Comparison of ENCODE assay signal across 15 cellular contexts in the genomic region with DNA sequence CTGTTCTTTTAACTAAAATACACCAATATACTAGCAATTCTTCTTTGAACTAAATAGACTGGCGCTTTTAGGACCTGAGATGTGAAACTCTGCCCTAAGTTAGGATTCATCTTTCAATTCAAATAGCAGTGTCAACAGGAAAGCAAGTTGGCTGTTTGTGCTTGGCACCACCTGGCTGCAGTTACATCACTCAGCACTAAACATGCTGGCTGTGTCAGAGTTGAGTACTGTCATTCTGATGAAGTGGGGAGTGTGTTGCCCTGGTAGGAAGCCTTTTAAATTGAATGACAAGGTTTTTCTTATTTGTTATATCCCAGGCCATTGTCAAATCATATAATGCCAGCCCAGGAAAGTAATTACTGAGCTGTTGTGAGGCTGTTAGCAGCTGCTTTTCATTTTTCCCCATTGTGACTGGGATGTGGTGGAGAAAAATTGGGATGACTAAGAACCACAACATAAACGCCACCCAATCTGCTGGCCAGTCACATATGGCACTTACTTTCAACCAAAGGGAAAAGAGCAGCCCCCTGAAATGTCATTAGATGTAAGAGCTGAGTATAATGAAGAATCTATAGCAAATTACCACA.
DNase-seq lines count a peak whose midpoint lies in the region; ATAC-seq and TF ChIP-seq lines count a peak whose summit lies in the region.
"Had no signal": no experiment of that assay in that cellular context is flagged by ENCODE, and none has a peak within 500 bp of the region (broad histone marks: within the 10 kb centered on the region; RNA-seq: fewer than 3 reads in every experiment).

No MANE protein-coding gene starts in this region.

- H3K9me3 ChIP-seq in fibroblast of lung (ENCODE audit: control insufficient read depth, insufficient read depth, low read depth, low read length) (no peaks in the 10 kb centered on the region), suprapubic skin (peaks cover 4% of the 10 kb centered on the region)
- H3K9me3 ChIP-seq: ovary had no signal

- no peak for ATAC-seq in HG02759 (IDR thresholded peaks at IDR 0.05; ENCODE audit: unreplicated experiment)

- H3K79me2 ChIP-seq in fibroblast of lung (ENCODE audit: control insufficient read depth, insufficient read depth, low read length): no peaks in the 10 kb centered on the region

- no peak overlapping the region for H3K9ac ChIP-seq in fibroblast of lung (ENCODE audit: insufficient read depth, low read length)
- H3K9ac ChIP-seq: BLaER1 had no signal

- no peak overlapping the region for H3K4me3 ChIP-seq in fibroblast of lung (replicated peaks in 1 of 4; ENCODE audit: control extremely low read depth in 1 of 4, insufficient read depth in 1 of 4, low read depth in 3 of 4, low read length in 4 of 4)
- no peak overlapping the region for H3K4me3 ChIP-seq in suprapubic skin
- H3K4me3 ChIP-seq: BLaER1, ovary had no signal

- no peak for TF ChIP-seq POLR2A in suprapubic skin (IDR thresholded peaks at IDR 0.05)

- no peak overlapping the region for H3K4me2 ChIP-seq in fibroblast of lung (ENCODE audit: extremely low read depth, insufficient read depth, low read length)
- H3K4me2 ChIP-seq: BLaER1 had no signal

- H4K20me1 ChIP-seq in fibroblast of lung (ENCODE audit: control insufficient read depth, extremely low read depth, insufficient read depth, low read length): no peaks in the 10 kb centered on the region
- H4K20me1 ChIP-seq: BLaER1 had no signal

- no peak for TF ChIP-seq CTCF in fibroblast of lung (conservative IDR thresholded peaks at IDR 0.05 in 1 of 2, IDR thresholded peaks at IDR 0.05 in 1 of 2; ENCODE audit: low read depth in 1 of 2, low read length in 2 of 2)
- TF ChIP-seq CTCF in suprapubic skin (IDR thresholded peaks at IDR 0.05): no peak

- H3K27me3 ChIP-seq in fibroblast of lung (ENCODE audit: control insufficient read depth, insufficient read depth, low read length) (no peaks in the 10 kb centered on the region), suprapubic skin (no peaks in the 10 kb centered on the region)
- H3K27me3 ChIP-seq: BLaER1, brain microvascular endothelial cell, ovary had no signal

- DNase-seq in EH (ENCODE audit: low read depth) (peak; percentile 64), NCI-H128 (lab: John Stamatoyannopoulos, UW; ENCODE audit: unreplicated experiment) (peak; percentile 86), NCI-H446 treated with DMSO at 0.1 percent for 48 hours (lab: John Stamatoyannopoulos, UW) (peak; percentile 71), fibroblast of lung (ENCODE audit: low read depth in 2 of 2) (peak; percentile 6 to 29), suprapubic skin (ENCODE audit: low spot score in 2 of 2) (no peak), hepatic stellate cell (ENCODE audit: low spot score) (no peak), superior temporal gyrus (ENCODE audit: extremely low spot score) (no peak)
- DNase-seq: activated B cell treated with CpG ODN at 0.5 μM for 24 hours; activated T-cell treated with anti-CD3 and anti-CD28 coated beads, Interleukin-2, amount 50 U/mL, for 48 hours; brain microvascular endothelial cell; mesenchymal stem cell; NCI-H526; ovary had no signal

- H3K36me3 ChIP-seq in fibroblast of lung (ENCODE audit: control insufficient read depth, insufficient read depth, low read length): no peaks in the 10 kb centered on the region
- H3K36me3 ChIP-seq in suprapubic skin: no peaks in the 10 kb centered on the region
- H3K36me3 ChIP-seq: BLaER1, brain microvascular endothelial cell, ovary had no signal

- TF ChIP-seq EP300 in suprapubic skin (IDR thresholded peaks at IDR 0.05): no peak

- WGBS in suprapubic skin: 73% methylated on average over 2 of the region's 2 CpGs

- H3K27ac ChIP-seq in fibroblast of lung (ENCODE audit: insufficient read depth, low read length) (no peak overlapping the region), suprapubic skin (no peak overlapping the region)
- H3K27ac ChIP-seq: BLaER1, brain microvascular endothelial cell, ovary had no signal

- H3K4me1 ChIP-seq in fibroblast of lung (ENCODE audit: control insufficient read depth, extremely low read depth, insufficient read depth, low read length): no peaks in the 10 kb centered on the region
- no peaks in the 10 kb centered on the region for H3K4me1 ChIP-seq in suprapubic skin
- H3K4me1 ChIP-seq: BLaER1 had no signal

- H2AFZ ChIP-seq in fibroblast of lung (ENCODE audit: low read length): no peak overlapping the region

Comparison
In these comparisons a context has a peak if more than half of its experiments do, and no peak if none do; other contexts are left out.
1. DNase-seq: peak in EH (single experiment), NCI-H128 (single experiment), NCI-H446 treated with DMSO at 0.1 percent for 48 hours (single experiment) and fibroblast of lung (2 of 2); none in suprapubic skin (0 of 2), hepatic stellate cell (single experiment) and superior temporal gyrus (single experiment).